In genomic region chr15:59273266-59273665, GRCh38 we compare ENCODE assay signal across 19 cellular contexts.
DNase-seq lines count a peak whose midpoint lies in the region; ATAC-seq and TF ChIP-seq lines count a peak whose summit lies in the region.
"Had no signal": no experiment of that assay in that cellular context is flagged by ENCODE, and none has a peak within 500 bp of the region (broad histone marks: within the 10 kb centered on the region; RNA-seq: fewer than 3 reads in every experiment).

No MANE protein-coding gene starts in this region.

- peak overlapping the region; percentile 67 for H3K27ac Mint-ChIP-seq in stimulated activated naive CD8-positive, alpha-beta T cell treated with anti-CD3 and anti-CD28 coated beads, Interleukin-15, Interleukin-2, amounts not matched to agents 100 ng/mL and 50 ng/mL, for 24 hours
- H3K27ac Mint-ChIP-seq in stimulated activated naive CD8-positive, alpha-beta T cell treated with anti-CD3 and anti-CD28 coated beads, Interleukin-15, amount 100 ng/mL, for 72 hours: peak overlapping the region in 1 of 2 donors; percentile 35
- H3K27ac Mint-ChIP-seq in activated T-helper 2 cell treated with anti-CD3 and anti-CD28 coated beads, Interferon-gamma antibody, Interleukin-2, Interleukin-4, amounts not matched to agents 10 μg/mL and 5 μg/mL and 100 μg/mL, durations not matched to agents 14 hours and 24 hours and 36 hours: peak overlapping the region; percentile 65
- H3K27ac Mint-ChIP-seq: activated naive CD8-positive, alpha-beta T cell had no signal

- no peak overlapping the region for H3K4me3 Mint-ChIP-seq in stimulated activated naive CD8-positive, alpha-beta T cell treated with anti-CD3 and anti-CD28 coated beads, Interleukin-15, Interleukin-2, amounts not matched to agents 100 ng/mL and 50 ng/mL, for 24 hours
- no peak overlapping the region for H3K4me3 Mint-ChIP-seq in stimulated activated naive CD8-positive, alpha-beta T cell treated with anti-CD3 and anti-CD28 coated beads, Interleukin-15, amount 100 ng/mL, for 72 hours
- H3K4me3 Mint-ChIP-seq in activated T-helper 2 cell treated with anti-CD3 and anti-CD28 coated beads, Interferon-gamma antibody, Interleukin-2, Interleukin-4, amounts not matched to agents 10 μg/mL and 5 μg/mL and 100 μg/mL, durations not matched to agents 14 hours and 24 hours and 36 hours (ENCODE audit: low read depth): peak overlapping the region; percentile 38
- H3K4me3 Mint-ChIP-seq: activated naive CD8-positive, alpha-beta T cell had no signal

- H3K9me3 Mint-ChIP-seq in stimulated activated naive CD8-positive, alpha-beta T cell treated with anti-CD3 and anti-CD28 coated beads, Interleukin-15, Interleukin-2, amounts not matched to agents 100 ng/mL and 50 ng/mL, for 24 hours: no peaks in the 10 kb centered on the region
- H3K9me3 Mint-ChIP-seq in stimulated activated naive CD8-positive, alpha-beta T cell treated with anti-CD3 and anti-CD28 coated beads, Interleukin-15, amount 100 ng/mL, for 72 hours: no peaks in the 10 kb centered on the region
- no peaks in the 10 kb centered on the region for H3K9me3 Mint-ChIP-seq in activated T-helper 2 cell treated with anti-CD3 and anti-CD28 coated beads, Interferon-gamma antibody, Interleukin-2, Interleukin-4, amounts not matched to agents 10 μg/mL and 5 μg/mL and 100 μg/mL, durations not matched to agents 14 hours and 24 hours and 36 hours

- no peak for DNase-seq in stimulated activated naive CD8-positive, alpha-beta T cell treated with anti-CD3 and anti-CD28 coated beads, Interleukin-15, amount 100 ng/mL, for 72 hours
- DNase-seq in activated T-helper 2 cell treated with anti-CD3 and anti-CD28 coated beads, Interferon-gamma antibody, Interleukin-2, Interleukin-4, amounts not matched to agents 10 μg/mL and 5 μg/mL and 100 μg/mL, durations not matched to agents 14 hours and 24 hours and 36 hours (ENCODE audit: low spot score): no peak
- DNase-seq in mucosa of descending colon: no peak
- no peak for DNase-seq in middle frontal gyrus (ENCODE audit: extremely low spot score, low spot score)
- DNase-seq in DMS79 treated with DMSO at 0.1 percent for 48 hours (lab: John Stamatoyannopoulos, UW): no peak
- no peak for DNase-seq in Right ventricle myocardium superior
- no peak for DNase-seq in MV-4-11 (lab: John Stamatoyannopoulos, UW)
- DNase-seq: activated CD4-positive, CD25-positive, alpha-beta regulatory T cell treated with anti-CD3 and anti-CD28 coated beads, Interleukin-2, amount 50 U/mL, for 72 hours; C1 segment of cervical spinal cord; kidney glomerular epithelial cell; NCI-H1417; NCI-H446; nucleus accumbens; psoas muscle; SIG-M5 had no signal

- no peak for TF ChIP-seq CTCF in mucosa of descending colon (IDR thresholded peaks at IDR 0.05)

- H3K36me3 ChIP-seq in mucosa of descending colon (ENCODE audit: low read depth): no peaks in the 10 kb centered on the region
- H3K36me3 ChIP-seq: vagina had no signal

- intact Hi-C loops in activated T-helper 2 cell treated with anti-CD3 and anti-CD28 coated beads, Interferon-gamma antibody, Interleukin-2, Interleukin-4, amounts not matched to agents 10 μg/mL and 5 μg/mL and 100 μg/mL, durations not matched to agents 14 hours and 24 hours and 36 hours (cut with micrococcal nuclease): no loop called here
- intact Hi-C loops in mucosa of descending colon (cut with DNase I, micrococcal nuclease) (no loop called here), Right ventricle myocardium superior (cut with DNase I) (no loop called here)

- H3K4me1 ChIP-seq in mucosa of descending colon (ENCODE audit: low read depth): peaks cover 49% of the 10 kb centered on the region
- H3K4me1 ChIP-seq: psoas muscle had no signal

- peaks cover 9% of the 10 kb centered on the region for H3K27me3 Mint-ChIP-seq in stimulated activated naive CD8-positive, alpha-beta T cell treated with anti-CD3 and anti-CD28 coated beads, Interleukin-15, Interleukin-2, amounts not matched to agents 100 ng/mL and 50 ng/mL, for 24 hours
- H3K27me3 Mint-ChIP-seq in stimulated activated naive CD8-positive, alpha-beta T cell treated with anti-CD3 and anti-CD28 coated beads, Interleukin-15, amount 100 ng/mL, for 72 hours: peaks cover 8% of the 10 kb centered on the region
- peaks cover 10% of the 10 kb centered on the region for H3K27me3 Mint-ChIP-seq in activated T-helper 2 cell treated with anti-CD3 and anti-CD28 coated beads, Interferon-gamma antibody, Interleukin-2, Interleukin-4, amounts not matched to agents 10 μg/mL and 5 μg/mL and 100 μg/mL, durations not matched to agents 14 hours and 24 hours and 36 hours (ENCODE audit: low read depth)
- H3K27me3 Mint-ChIP-seq: activated naive CD8-positive, alpha-beta T cell had no signal

- H3K4me3 ChIP-seq in mucosa of descending colon: no peak overlapping the region
- H3K4me3 ChIP-seq: psoas muscle, suprapubic skin, vagina had no signal

- no peaks in the 10 kb centered on the region for H3K36me3 Mint-ChIP-seq in stimulated activated naive CD8-positive, alpha-beta T cell treated with anti-CD3 and anti-CD28 coated beads, Interleukin-15, Interleukin-2, amounts not matched to agents 100 ng/mL and 50 ng/mL, for 24 hours (ENCODE audit: low read depth)
- peaks cover 28% of the 10 kb centered on the region for H3K36me3 Mint-ChIP-seq in activated T-helper 2 cell treated with anti-CD3 and anti-CD28 coated beads, Interferon-gamma antibody, Interleukin-2, Interleukin-4, amounts not matched to agents 10 μg/mL and 5 μg/mL and 100 μg/mL, durations not matched to agents 14 hours and 24 hours and 36 hours (ENCODE audit: low read depth)
- H3K36me3 Mint-ChIP-seq: activated naive CD8-positive, alpha-beta T cell had no signal

- no peaks in the 10 kb centered on the region for H3K9me3 ChIP-seq in mucosa of descending colon
- H3K9me3 ChIP-seq: psoas muscle, suprapubic skin, vagina had no signal

- no peak for ATAC-seq in stimulated activated naive CD8-positive, alpha-beta T cell treated with anti-CD3 and anti-CD28 coated beads, Interleukin-15, amount 100 ng/mL, for 72 hours
- ATAC-seq in mucosa of descending colon (peak; percentile 61), Right ventricle myocardium superior (ENCODE audit: poor library complexity) (no peak)
- ATAC-seq: psoas muscle had no signal

- H3K4me1 Mint-ChIP-seq in stimulated activated naive CD8-positive, alpha-beta T cell treated with anti-CD3 and anti-CD28 coated beads, Interleukin-15, Interleukin-2, amounts not matched to agents 100 ng/mL and 50 ng/mL, for 24 hours (ENCODE audit: low read depth): peaks cover 23% of the 10 kb centered on the region
- H3K4me1 Mint-ChIP-seq in stimulated activated naive CD8-positive, alpha-beta T cell treated with anti-CD3 and anti-CD28 coated beads, Interleukin-15, amount 100 ng/mL, for 72 hours: peaks cover 29% of the 10 kb centered on the region
- H3K4me1 Mint-ChIP-seq in activated T-helper 2 cell treated with anti-CD3 and anti-CD28 coated beads, Interferon-gamma antibody, Interleukin-2, Interleukin-4, amounts not matched to agents 10 μg/mL and 5 μg/mL and 100 μg/mL, durations not matched to agents 14 hours and 24 hours and 36 hours (ENCODE audit: low read depth): peaks cover 70% of the 10 kb centered on the region
